In the genomic region with DNA sequence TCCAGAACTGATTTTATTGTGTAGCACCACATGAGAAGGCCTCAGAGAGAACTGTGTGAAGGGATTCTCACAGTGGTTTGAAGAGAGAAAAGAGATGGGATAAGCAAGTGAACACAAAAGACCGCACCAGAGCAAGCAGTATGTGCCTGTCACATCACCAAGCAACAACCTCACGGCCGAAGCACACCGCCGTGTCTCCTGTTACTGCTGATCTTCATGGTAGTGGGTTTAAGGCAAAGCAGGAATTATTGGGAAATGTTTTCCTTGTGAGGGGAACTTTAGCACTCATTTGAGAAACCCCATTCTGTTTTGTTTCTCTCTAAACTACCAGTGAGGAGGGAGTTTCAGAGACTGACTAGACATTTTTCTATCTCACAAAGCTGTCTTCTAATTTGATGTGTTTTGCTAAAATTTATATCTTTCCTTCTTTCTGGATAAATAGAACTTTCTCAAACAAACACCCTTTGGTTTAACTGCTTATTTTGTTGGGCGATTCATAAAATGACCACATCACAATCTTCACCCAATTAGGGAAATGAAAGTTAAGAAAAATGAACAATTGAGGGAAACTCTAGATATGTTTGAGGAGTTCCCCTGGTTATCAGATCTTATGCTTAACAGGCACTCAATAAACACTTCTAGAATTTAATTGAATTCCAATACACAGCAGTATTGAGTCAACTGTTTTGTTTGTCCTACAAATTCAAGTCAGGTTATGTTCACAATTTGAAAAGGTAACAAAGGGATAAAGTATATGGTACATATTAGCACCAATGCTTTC, we compare ENCODE assay signal across 19 cellular contexts. TPM values are rescaled to one million over a fixed set of nuclear protein-coding genes. Genes with fewer than 3 reads are reported as not detected.
DNase-seq lines count a peak whose midpoint lies in the region; ATAC-seq and TF ChIP-seq lines count a peak whose summit lies in the region.
"Had no signal": no experiment of that assay in that cellular context is flagged by ENCODE, and none has a peak within 500 bp of the region (broad histone marks: within the 10 kb centered on the region; RNA-seq: fewer than 3 reads in every experiment).

No MANE protein-coding gene starts in this region.

- no peaks in the 10 kb centered on the region for H3K27me3 Mint-ChIP-seq in activated CD4-positive, alpha-beta T cell treated with anti-CD3 and anti-CD28 coated beads, Interleukin-2, amount 10 ng/mL, durations not matched to agents 7 days and 5 days
- H3K27me3 Mint-ChIP-seq in mesothelial cell of epicardium (ENCODE audit: low read depth) = no peaks in the 10 kb centered on the region
- H3K27me3 Mint-ChIP-seq: activated naive CD4-positive, alpha-beta T cell treated with anti-CD3 and anti-CD28 coated beads, Interleukin-2, amount 10 ng/mL, durations not matched to agents 7 days and 5 days had no signal

- H3K9me3 Mint-ChIP-seq in activated CD4-positive, alpha-beta T cell treated with anti-CD3 and anti-CD28 coated beads, Interleukin-2, amount 10 ng/mL, durations not matched to agents 7 days and 5 days = peaks cover 2% of the 10 kb centered on the region
- H3K9me3 Mint-ChIP-seq in mesothelial cell of epicardium = peaks cover 22% of the 10 kb centered on the region
- H3K9me3 Mint-ChIP-seq in stimulated activated effector memory CD8-positive, alpha-beta T cell treated with anti-CD3 and anti-CD28 coated beads, Interleukin-12 subunit alpha, Interleukin-12 subunit beta, amount 100 ng/mL, for 72 hours = no peaks in the 10 kb centered on the region
- H3K9me3 Mint-ChIP-seq: activated naive CD4-positive, alpha-beta T cell treated with anti-CD3 and anti-CD28 coated beads, Interleukin-2, amount 10 ng/mL, durations not matched to agents 7 days and 5 days had no signal

- peaks cover 49% of the 10 kb centered on the region for H4K20me1 ChIP-seq in OCI-LY3 (ENCODE audit: insufficient read depth, low read length)

- no peak for ATAC-seq in stimulated activated effector memory CD8-positive, alpha-beta T cell treated with anti-CD3 and anti-CD28 coated beads, Interleukin-12 subunit alpha, Interleukin-12 subunit beta, amount 100 ng/mL, for 72 hours
- ATAC-seq: left colon, SK-N-SH treated with all-trans-retinoic acid at 6 μM for 48 hours had no signal

- H3K4me1 ChIP-seq in OCI-LY3 (ENCODE audit: low read length) = peaks cover 68% of the 10 kb centered on the region
- H3K4me1 ChIP-seq: Caco-2, suprapubic skin had no signal

- H3K36me3 ChIP-seq in OCI-LY3 (replicated peaks; ENCODE audit: low read depth, low read length) = peaks cover 20% of the 10 kb centered on the region
- H3K36me3 ChIP-seq: brain microvascular endothelial cell, suprapubic skin had no signal

- no peaks in the 10 kb centered on the region for H3K27me3 ChIP-seq in OCI-LY3 (ENCODE audit: low read depth, low read length)
- H3K27me3 ChIP-seq: brain microvascular endothelial cell, suprapubic skin had no signal

- H3K4me1 Mint-ChIP-seq in activated CD4-positive, alpha-beta T cell treated with anti-CD3 and anti-CD28 coated beads, Interleukin-2, amount 10 ng/mL, durations not matched to agents 7 days and 5 days = peaks cover 70% of the 10 kb centered on the region
- H3K4me1 Mint-ChIP-seq in mesothelial cell of epicardium = peaks cover 33% of the 10 kb centered on the region
- peaks cover 34% of the 10 kb centered on the region for H3K4me1 Mint-ChIP-seq in stimulated activated effector memory CD8-positive, alpha-beta T cell treated with anti-CD3 and anti-CD28 coated beads, Interleukin-12 subunit alpha, Interleukin-12 subunit beta, amount 100 ng/mL, for 72 hours

- in situ Hi-C loops in GM13977 (cut with MboI; ENCODE audit: low pct_unique_long_range_greater_than_20kb, low sequenced_read_pairs, unreplicated experiment) = no loop called here

- no peak overlapping the region for H2AFZ ChIP-seq in OCI-LY3 (ENCODE audit: low read depth, low read length)

- peak overlapping the region; percentile 46 for H3K27ac Mint-ChIP-seq in activated CD4-positive, alpha-beta T cell treated with anti-CD3 and anti-CD28 coated beads, Interleukin-2, amount 10 ng/mL, durations not matched to agents 7 days and 5 days
- peak overlapping the region; percentile 64 for H3K27ac Mint-ChIP-seq in mesothelial cell of epicardium
- H3K27ac Mint-ChIP-seq in stimulated activated effector memory CD8-positive, alpha-beta T cell treated with anti-CD3 and anti-CD28 coated beads, Interleukin-12 subunit alpha, Interleukin-12 subunit beta, amount 100 ng/mL, for 72 hours = no peak overlapping the region
- H3K27ac Mint-ChIP-seq: activated naive CD4-positive, alpha-beta T cell treated with anti-CD3 and anti-CD28 coated beads, Interleukin-2, amount 10 ng/mL, durations not matched to agents 7 days and 5 days had no signal

- no peak for DNase-seq in activated CD4-positive, alpha-beta T cell treated with anti-CD3 and anti-CD28 coated beads, Interleukin-2, amount 10 ng/mL, durations not matched to agents 7 days and 5 days
- DNase-seq in activated CD4-positive, alpha-beta T cell treated with anti-CD3 and anti-CD28 coated beads, Interleukin-2, amount 50 U/mL, for 48 hours = no peak
- no peak for DNase-seq in GM12865 (ENCODE audit: low read depth)
- no peak for DNase-seq in mesothelial cell of epicardium (ENCODE audit: low spot score in 2 of 2, unreplicated experiment in 2 of 2)
- DNase-seq in GM13977 (ENCODE audit: low spot score) = no peak
- DNase-seq in 8988T = no peak
- no peak for DNase-seq in stimulated activated effector memory CD8-positive, alpha-beta T cell treated with anti-CD3 and anti-CD28 coated beads, Interleukin-12 subunit alpha, Interleukin-12 subunit beta, amount 100 ng/mL, for 72 hours (ENCODE audit: low spot score in 2 of 2)
- DNase-seq: activated naive CD4-positive, alpha-beta T cell treated with anti-CD3 and anti-CD28 coated beads, Interleukin-2, amount 10 ng/mL, durations not matched to agents 7 days and 5 days; brain microvascular endothelial cell; Caco-2; left colon; NCI-H1105 treated with DMSO at 0.1 percent for 48 hours; NCI-H69; stimulated activated CD4-positive, alpha-beta T cell treated with anti-CD3 and anti-CD28 coated beads, Interleukin-2, amount 100 ng/mL, for 24 hours had no signal

- peak overlapping the region; percentile 58 for H3K4me2 ChIP-seq in OCI-LY3 (ENCODE audit: low read length)

- H3K36me3 Mint-ChIP-seq in activated CD4-positive, alpha-beta T cell treated with anti-CD3 and anti-CD28 coated beads, Interleukin-2, amount 10 ng/mL, durations not matched to agents 7 days and 5 days (ENCODE audit: low read depth) = peaks cover 7% of the 10 kb centered on the region
- peaks cover 1% of the 10 kb centered on the region for H3K36me3 Mint-ChIP-seq in mesothelial cell of epicardium
- no peaks in the 10 kb centered on the region for H3K36me3 Mint-ChIP-seq in stimulated activated effector memory CD8-positive, alpha-beta T cell treated with anti-CD3 and anti-CD28 coated beads, Interleukin-12 subunit alpha, Interleukin-12 subunit beta, amount 100 ng/mL, for 72 hours

- H3K9ac ChIP-seq in OCI-LY3 (ENCODE audit: low read length) = no peak overlapping the region

- no peaks in the 10 kb centered on the region for H3K9me3 ChIP-seq in OCI-LY3 (ENCODE audit: insufficient read depth, low read length)
- H3K9me3 ChIP-seq: Caco-2, suprapubic skin had no signal

- CTCF ChIA-PET in activated CD4-positive, alpha-beta T cell treated with anti-CD3 and anti-CD28 coated beads, Interleukin-2, amount 10 ng/mL, durations not matched to agents 7 days and 5 days (lab: Charles Lee) = no interaction called here

- peak overlapping the region; percentile 25; the same call in 1 of the 2 replicates for H3K27ac ChIP-seq in OCI-LY3 (ENCODE audit: low read length)
- H3K27ac ChIP-seq: brain microvascular endothelial cell, epithelial cell of prostate, suprapubic skin, VCaP had no signal

- TF ChIP-seq CTCF in GM12865 (IDR thresholded peaks at IDR 0.05; ENCODE audit: insufficient read depth, low read depth, low read length, missing control alignments) = no peak
- no peak for TF ChIP-seq CTCF in OCI-LY3 (IDR thresholded peaks at IDR 0.05; ENCODE audit: low read depth, low read length)
- no peak for TF ChIP-seq CTCF in mesothelial cell of epicardium (IDR thresholded peaks at IDR 0.05; ENCODE audit: unreplicated experiment)
- TF ChIP-seq CTCF in GM13977 (IDR thresholded peaks at IDR 0.05; ENCODE audit: extremely low read depth, insufficient read depth, missing control alignments) = no peak

- H3K4me3 ChIP-seq in GM12865 (ENCODE audit: low read depth, low read length) (peak overlapping the region; percentile 31), OCI-LY3 (ENCODE audit: low read length) (peak overlapping the region; percentile 35; the same call in 1 of the 2 replicates)
- H3K4me3 ChIP-seq: suprapubic skin had no signal

- H3K79me2 ChIP-seq in OCI-LY3 (ENCODE audit: low read length) = peaks cover 81% of the 10 kb centered on the region

- no peak overlapping the region for H3K4me3 Mint-ChIP-seq in activated CD4-positive, alpha-beta T cell treated with anti-CD3 and anti-CD28 coated beads, Interleukin-2, amount 10 ng/mL, durations not matched to agents 7 days and 5 days
- H3K4me3 Mint-ChIP-seq in mesothelial cell of epicardium = no peak overlapping the region
- H3K4me3 Mint-ChIP-seq in stimulated activated effector memory CD8-positive, alpha-beta T cell treated with anti-CD3 and anti-CD28 coated beads, Interleukin-12 subunit alpha, Interleukin-12 subunit beta, amount 100 ng/mL, for 72 hours = no peak overlapping the region
- H3K4me3 Mint-ChIP-seq: activated naive CD4-positive, alpha-beta T cell treated with anti-CD3 and anti-CD28 coated beads, Interleukin-2, amount 10 ng/mL, durations not matched to agents 7 days and 5 days had no signal

- POLR2A ChIA-PET in activated CD4-positive, alpha-beta T cell treated with anti-CD3 and anti-CD28 coated beads, Interleukin-2, amount 10 ng/mL, durations not matched to agents 7 days and 5 days (lab: Charles Lee) = no interaction called here

RNA-seq across cellular contexts. Expression of gene SH3KBP1, which starts 16.5 kb away (rescaled TPM):
- total RNA-seq in activated CD4-positive, alpha-beta T cell treated with anti-CD3 and anti-CD28 coated beads, Interleukin-2, amount 10 ng/mL, durations not matched to agents 7 days and 5 days = 100 to 1,000 TPM in 1 of 2 experiments, 10 to 100 TPM in 1; 95.6 to 103 TPM
- total RNA-seq in mesothelial cell of epicardium = 30.6 to 35.9 TPM (median 32.8 TPM) in 3 replicates
